ENCODE assay signal across 7 cellular contexts in the genomic region with DNA sequence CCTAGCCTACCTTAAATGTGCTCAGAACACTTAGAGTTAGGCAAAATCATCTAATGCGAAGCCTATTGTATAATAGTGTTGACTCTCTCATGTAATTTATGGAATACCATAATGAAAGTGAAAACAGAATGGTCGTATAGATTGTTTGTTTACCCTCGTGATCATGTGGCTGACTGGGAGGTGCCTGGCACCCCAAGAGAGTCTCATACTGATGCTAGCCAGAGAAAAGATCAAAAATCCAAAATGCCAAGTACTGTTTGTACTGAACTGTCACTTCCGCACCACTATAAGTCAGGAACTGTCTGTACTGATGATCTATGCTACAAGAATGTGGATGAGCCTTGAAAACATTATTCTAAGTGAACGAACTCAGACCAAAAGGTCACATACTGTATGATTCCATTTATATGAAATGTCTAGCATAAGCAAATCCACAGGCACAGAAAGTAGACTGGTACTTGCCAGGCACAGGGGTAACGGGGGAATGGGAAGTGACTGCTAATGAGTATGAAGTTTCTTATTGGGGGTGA. TPM values are rescaled to one million over a fixed set of nuclear protein-coding genes. Genes with fewer than 3 reads are reported as not detected.
DNase-seq lines count a peak whose midpoint lies in the region; ATAC-seq, FAIRE-seq and TF ChIP-seq lines count a peak whose summit lies in the region.

No MANE protein-coding gene starts in this region.

- TF ChIP-seq CTCF in HEK293 (tag by site-specific recombination; IDR thresholded peaks at IDR 0.05) (no peak), pancreas (IDR thresholded peaks at IDR 0.05) (no peak), GM20000 (IDR thresholded peaks at IDR 0.05; ENCODE audit: extremely low read depth, missing control alignments) (no peak)

- POLR2A ChIA-PET in HEK293 (lab: Yijun Ruan, JAX) = interaction anchor here (0.7 kb wide), 1 partner anchor 22 kb away, joined by 3 read pairs; no protein-coding TSS in a partner anchor

- no peak overlapping the region for H3K27ac ChIP-seq in HEK293 (ENCODE audit: extremely low read depth, low read depth, low read length)
- peak overlapping the region in 2 of 4 donors; percentile 54 to 58 for H3K27ac ChIP-seq in pancreas

- DNase-seq in T1000 (lab: John Stamatoyannopoulos, UW) (peak; percentile 68), fibroblast of peridontal ligament (ENCODE audit: extremely low read depth) (peak; percentile 94), pancreas (no peak), GM19238 (ENCODE audit: insufficient read length, low spot score) (no peak), GM20000 (ENCODE audit: low spot score) (no peak)

- 0 out of 2 replicates have a peak, but pooled peaks cover 2% of the 10 kb centered on the region for H3K4me1 ChIP-seq in HEK293 (ENCODE audit: control insufficient read depth, insufficient read depth, low read length)
- peaks cover 0 to 8% (median 2%) of the 10 kb centered on the region in 3 donors for H3K4me1 ChIP-seq in pancreas

- no peak overlapping the region for H3K4me3 ChIP-seq in HEK293 (ENCODE audit: low read depth, low read length)
- no peak overlapping the region for H3K4me3 ChIP-seq in pancreas

- H3K36me3 ChIP-seq in HEK293 (ENCODE audit: control insufficient read depth in 2 of 2, insufficient read depth in 1 of 2, low read length in 2 of 2) = peaks cover 7 to 19% of the 10 kb centered on the region in 2 experiments; a peak in 2 of 3 replicates
- no peaks in the 10 kb centered on the region for H3K36me3 ChIP-seq in pancreas

- intact Hi-C loops in pancreas (cut with DNase I) = no loop called here

- no peak for FAIRE-seq in pancreas (lab: Jason Lieb, UNC)

- CTCF ChIA-PET in HEK293 (lab: Yijun Ruan, JAX) = interaction anchor here (0.6 to 0.7 kb wide), 2 partner anchors 13 to 54 kb away, joined by 4 read pairs; no protein-coding TSS in a partner anchor

- ATAC-seq in pancreas (peak in 3 of 4 donors; percentile 50 to 54 (median 53)), HG02885 (IDR thresholded peaks at IDR 0.05; ENCODE audit: poor library complexity, unreplicated experiment) (no peak)

- no peaks in the 10 kb centered on the region for H3K9me3 ChIP-seq in HEK293 (ENCODE audit: control insufficient read depth, insufficient read depth, low read depth, low read length)
- no peaks in the 10 kb centered on the region for H3K9me3 ChIP-seq in pancreas

- H3K27me3 ChIP-seq in pancreas = no peaks in the 10 kb centered on the region

- WGBS in pancreas, 2 donors = 52 to 54% methylated on average over 6 of the region's 6 CpGs

TF ChIP-seq in HEK293, 187 proteins besides CTCF, POLR2A, EP300 and RAD21:
- TF ChIP-seq SP7 (tag by site-specific recombination; IDR thresholded peaks at IDR 0.05) = 0 out of 2 replicates have a peak, but pooled peaks have one; percentile 18
- no peak for TF ChIP-seq SP3 (tag by site-specific recombination; IDR thresholded peaks at IDR 0.05)
- TF ChIP-seq GLIS1 (tag by site-specific recombination; IDR thresholded peaks at IDR 0.05) = peak; percentile 67; the same call in 1 of the 2 replicates
- TF ChIP-seq, protein P1, sequence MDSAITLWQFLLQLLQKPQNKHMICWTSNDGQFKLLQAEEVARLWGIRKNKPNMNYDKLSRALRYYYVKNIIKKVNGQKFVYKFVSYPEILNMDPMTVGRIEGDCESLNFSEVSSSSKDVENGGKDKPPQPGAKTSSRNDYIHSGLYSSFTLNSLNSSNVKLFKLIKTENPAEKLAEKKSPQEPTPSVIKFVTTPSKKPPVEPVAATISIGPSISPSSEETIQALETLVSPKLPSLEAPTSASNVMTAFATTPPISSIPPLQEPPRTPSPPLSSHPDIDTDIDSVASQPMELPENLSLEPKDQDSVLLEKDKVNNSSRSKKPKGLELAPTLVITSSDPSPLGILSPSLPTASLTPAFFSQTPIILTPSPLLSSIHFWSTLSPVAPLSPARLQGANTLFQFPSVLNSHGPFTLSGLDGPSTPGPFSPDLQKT (IDR thresholded peaks at IDR 0.05; ENCODE audit: borderline replicate concordance, low read depth, low read length) = no peak
- no peak for TF ChIP-seq ZNF530 (tag by site-specific recombination; IDR thresholded peaks at IDR 0.05; ENCODE audit: low read depth)
- TF ChIP-seq ZNF184 (tag by site-specific recombination; IDR thresholded peaks at IDR 0.05) = 0 out of 2 replicates have a peak, but pooled peaks have one; percentile 19
- peak; percentile 48; the same call in 1 of the 2 replicates for TF ChIP-seq PRDM1 (tag by site-specific recombination; IDR thresholded peaks at IDR 0.05)
- peak; percentile 19; the same call in 1 of the 2 replicates for TF ChIP-seq ZNF366 (tag by site-specific recombination; conservative IDR thresholded peaks at IDR 0.05)
- TF ChIP-seq ZNF175 (tag by site-specific recombination; IDR thresholded peaks at IDR 0.05) = no peak
TF ChIP-seq in HEK293: peak in this region for 5.

RNA-seq across cellular contexts. Expression of a gene that starts 22.4 kb away (rescaled TPM):
- 10 to 100 TPM; 11.3 to 25.6 (median 18.5) TPM for total RNA-seq in pancreas
- 10 to 100 TPM; 10.8 to 13.9 TPM for polyA plus RNA-seq in pancreas

Comparison
In these comparisons a context has a peak if more than half of its experiments do, and no peak if none do; other contexts are left out.
1. DNase-seq: peak in T1000 (single experiment) and fibroblast of peridontal ligament (single experiment); none in pancreas (0 of 6), GM19238 (single experiment) and GM20000 (single experiment).